Comparison of ENCODE assay signal across 12 cellular contexts in the genomic region with DNA sequence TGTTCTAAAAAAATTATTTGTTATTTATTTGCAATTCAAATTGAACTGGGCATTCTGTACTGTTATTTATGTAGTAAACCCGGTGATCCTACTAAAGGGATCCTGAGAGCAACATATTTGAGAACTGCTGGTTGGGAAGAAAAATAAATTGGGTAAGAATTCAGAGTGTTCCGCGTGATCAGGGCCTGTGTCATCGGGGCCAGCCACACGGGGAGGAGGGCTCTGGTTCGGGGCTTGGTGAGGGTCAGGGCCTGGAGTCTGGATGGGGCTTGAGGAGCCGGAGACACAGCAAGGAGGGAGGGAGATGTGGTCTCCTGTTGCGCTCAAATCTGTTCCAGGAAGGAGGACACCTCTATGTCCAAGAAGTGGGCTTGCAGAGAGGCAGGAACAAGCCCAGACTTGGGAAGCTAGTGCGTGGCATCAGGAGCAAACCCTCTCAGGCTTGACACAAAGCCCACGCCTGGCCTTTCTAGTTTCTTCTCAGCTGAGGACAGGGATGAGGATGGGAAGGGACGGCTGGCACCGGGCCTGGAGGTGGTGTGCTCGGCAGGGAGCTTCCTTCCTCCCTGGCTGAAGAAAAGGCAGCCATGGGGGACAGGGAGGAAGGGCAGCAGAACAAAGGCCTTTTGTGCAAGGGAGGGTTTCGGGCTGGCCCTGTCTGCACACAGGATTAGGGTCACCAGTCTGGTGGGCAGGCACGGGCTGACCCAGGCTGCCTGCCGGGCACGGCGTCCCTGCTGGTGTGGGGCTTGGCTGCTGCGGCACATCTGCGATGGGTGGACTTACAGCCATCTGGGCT. TPM values are rescaled to one million over a fixed set of nuclear protein-coding genes. Genes with fewer than 3 reads are reported as not detected.
A peak's percentile ranks its signal among the peaks of the same experiment; 100 is the strongest.
DNase-seq lines count a peak whose midpoint lies in the region; ATAC-seq and TF ChIP-seq lines count a peak whose summit lies in the region.
"Had no signal": no experiment of that assay in that cellular context is flagged by ENCODE, and none has a peak within 500 bp of the region (broad histone marks: within the 10 kb centered on the region; RNA-seq: fewer than 3 reads in every experiment).

No MANE protein-coding gene starts in this region.

- H3K4me3 ChIP-seq in muscle layer of colon (ENCODE audit: low read depth in 1 of 2, low read length in 2 of 2): no peak overlapping the region

- peak overlapping the region; percentile 34 for H3K27ac ChIP-seq in muscle layer of colon (ENCODE audit: low read depth, low read length)
- H3K27ac ChIP-seq: 22Rv1 had no signal

- intact Hi-C loops in activated CD4-positive, alpha-beta T cell treated with anti-CD3 and anti-CD28 coated beads, Interleukin-2, amount 10 ng/mL, durations not matched to agents 24 days and 14 days (cut with micrococcal nuclease): no loop called here

- H3K36me3 ChIP-seq in muscle layer of colon (ENCODE audit: insufficient read depth, low read length): no peaks in the 10 kb centered on the region

- peaks cover 3% of the 10 kb centered on the region for H3K36me3 Mint-ChIP-seq in type B pancreatic cell
- H3K36me3 Mint-ChIP-seq in activated CD4-positive, alpha-beta T cell treated with anti-CD3 and anti-CD28 coated beads, Interleukin-2, amount 10 ng/mL, durations not matched to agents 24 days and 14 days (ENCODE audit: low read depth): no peaks in the 10 kb centered on the region
- H3K36me3 Mint-ChIP-seq: memory B cell had no signal

- H3K9ac ChIP-seq in muscle layer of colon (ENCODE audit: low read length): no peak overlapping the region

- H3K9me3 Mint-ChIP-seq in type B pancreatic cell: no peaks in the 10 kb centered on the region
- no peaks in the 10 kb centered on the region for H3K9me3 Mint-ChIP-seq in activated CD4-positive, alpha-beta T cell treated with anti-CD3 and anti-CD28 coated beads, Interleukin-2, amount 10 ng/mL, durations not matched to agents 24 days and 14 days

- no peak for TF ChIP-seq CTCF in type B pancreatic cell (conservative IDR thresholded peaks at IDR 0.05)

- H3K27ac Mint-ChIP-seq in type B pancreatic cell: peak overlapping the region; percentile 73
- H3K27ac Mint-ChIP-seq in activated CD4-positive, alpha-beta T cell treated with anti-CD3 and anti-CD28 coated beads, Interleukin-2, amount 10 ng/mL, durations not matched to agents 24 days and 14 days: no peak overlapping the region
- H3K27ac Mint-ChIP-seq: memory B cell had no signal

- H3K9me3 ChIP-seq in muscle layer of colon (ENCODE audit: low read length): no peaks in the 10 kb centered on the region

- H3K4me3 Mint-ChIP-seq in type B pancreatic cell: peak overlapping the region; percentile 62
- H3K4me3 Mint-ChIP-seq in activated CD4-positive, alpha-beta T cell treated with anti-CD3 and anti-CD28 coated beads, Interleukin-2, amount 10 ng/mL, durations not matched to agents 24 days and 14 days: no peak overlapping the region
- H3K4me3 Mint-ChIP-seq: memory B cell had no signal

- DNase-seq in DMS 273 (lab: John Stamatoyannopoulos, UW; ENCODE audit: unreplicated experiment) (peak; percentile 37), DMS 273 treated with DMSO at 0.1 percent for 48 hours (lab: John Stamatoyannopoulos, UW) (no peak), type B pancreatic cell (ENCODE audit: extremely low spot score, unreplicated experiment) (no peak), DMS114 treated with DMSO at 0.1 percent for 48 hours (lab: John Stamatoyannopoulos, UW; ENCODE audit: unreplicated experiment) (no peak), NCI-H2107 treated with DMSO at 0.1 percent for 48 hours (lab: John Stamatoyannopoulos, UW; ENCODE audit: unreplicated experiment) (no peak)
- no peak for DNase-seq in activated CD4-positive, alpha-beta T cell treated with anti-CD3 and anti-CD28 coated beads, Interleukin-2, amount 10 ng/mL, durations not matched to agents 24 days and 14 days
- DNase-seq: NCI-H524 treated with DMSO at 0.1 percent for 48 hours, T-helper 1 cell had no signal

- no peaks in the 10 kb centered on the region for H3K27me3 Mint-ChIP-seq in type B pancreatic cell
- H3K27me3 Mint-ChIP-seq in activated CD4-positive, alpha-beta T cell treated with anti-CD3 and anti-CD28 coated beads, Interleukin-2, amount 10 ng/mL, durations not matched to agents 24 days and 14 days: peaks cover 5% of the 10 kb centered on the region

- H3K4me1 Mint-ChIP-seq in type B pancreatic cell (ENCODE audit: unreplicated experiment): peaks cover 38% of the 10 kb centered on the region
- H3K4me1 Mint-ChIP-seq in activated CD4-positive, alpha-beta T cell treated with anti-CD3 and anti-CD28 coated beads, Interleukin-2, amount 10 ng/mL, durations not matched to agents 24 days and 14 days: no peaks in the 10 kb centered on the region
- H3K4me1 Mint-ChIP-seq: memory B cell had no signal

- ATAC-seq in esophagus mucosa: peak; percentile 27

- H3K4me1 ChIP-seq in muscle layer of colon (ENCODE audit: insufficient read depth, low read length): no peaks in the 10 kb centered on the region

- H3K27me3 ChIP-seq in muscle layer of colon (ENCODE audit: control insufficient read depth in 1 of 2, insufficient read depth in 2 of 2, low read length in 2 of 2): no peaks in the 10 kb centered on the region

RNA-seq across cellular contexts. Expression of a gene that starts 22.9 kb away (rescaled TPM):
- total RNA-seq in esophagus mucosa (10.4 TPM), type B pancreatic cell (ENCODE audit: low replicate concordance) (49.1 and 67.6 TPM in 2 replicates)
- total RNA-seq in activated CD4-positive, alpha-beta T cell treated with anti-CD3 and anti-CD28 coated beads, Interleukin-2, amount 10 ng/mL, durations not matched to agents 24 days and 14 days: not detected in 2 replicates

RNA-seq across cellular contexts. Expression of a gene that starts 45.9 kb away (rescaled TPM):
- 15.9 TPM for total RNA-seq in esophagus mucosa
- 21.9 and 26.1 TPM in 2 replicates for total RNA-seq in type B pancreatic cell (ENCODE audit: low replicate concordance)
- total RNA-seq in activated CD4-positive, alpha-beta T cell treated with anti-CD3 and anti-CD28 coated beads, Interleukin-2, amount 10 ng/mL, durations not matched to agents 24 days and 14 days: 1.5 and 2.1 TPM in 2 replicates

Comparison
In these comparisons a context has a peak if more than half of its experiments do, and no peak if none do; other contexts are left out.
1. RNA of a gene that starts 22.9 kb away (total RNA-seq): 49.1 to 67.6 TPM in type B pancreatic cell and 10.4 TPM in esophagus mucosa (single experiment); not detected in activated CD4-positive, alpha-beta T cell treated with anti-CD3 and anti-CD28 coated beads, Interleukin-2, amount 10 ng/mL, durations not matched to agents 24 days and 14 days; every median in the first group is over 10 times any median in the second.